In the genomic region with DNA sequence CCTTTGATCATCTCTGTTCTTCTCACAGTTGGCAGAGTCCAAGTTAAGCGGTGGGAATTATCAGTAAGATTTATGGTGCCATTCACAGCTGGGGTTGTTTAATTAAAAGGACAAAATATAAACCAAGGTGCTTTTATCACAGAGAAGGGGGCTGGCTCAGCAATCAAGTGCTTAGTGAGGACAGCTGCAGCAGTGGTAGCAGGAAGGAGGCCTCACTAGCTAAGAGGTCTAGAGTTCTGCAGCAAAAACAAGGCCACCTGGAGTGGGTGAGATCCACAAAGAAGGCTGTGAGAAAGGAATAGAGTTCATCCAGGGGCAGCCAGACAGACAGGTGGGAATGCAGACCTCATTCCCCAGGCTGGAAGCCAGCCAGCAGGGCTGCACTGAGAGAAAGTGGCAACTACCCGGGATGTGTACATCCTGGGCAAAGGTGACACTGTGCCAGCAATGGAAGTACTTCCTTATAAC, we compare ENCODE assay signal across 1 cellular context.
A peak's percentile ranks its signal among the peaks of the same experiment; 100 is the strongest.
TF ChIP-seq lines count a peak whose summit lies in the region.

No MANE protein-coding gene starts in this region.

TF ChIP-seq in HepG2, 621 proteins besides CTCF, POLR2A, EP300 and RAD21 (continued from another document and continues in another):
- TF ChIP-seq MXD3 (CRISPR knock-in tag; IDR thresholded peaks at IDR 0.05) (no peak), ZNF263 (CRISPR knock-in tag; IDR thresholded peaks at IDR 0.05) (no peak), DBP (CRISPR knock-in tag; IDR thresholded peaks at IDR 0.05; ENCODE audit: not compliant biosample characterization) (no peak), BORCS8-MEF2B (CRISPR knock-in tag; IDR thresholded peaks at IDR 0.05) (no peak), ZNF589 (CRISPR knock-in tag; conservative IDR thresholded peaks at IDR 0.05) (no peak), PAXIP1 (CRISPR knock-in tag; conservative IDR thresholded peaks at IDR 0.05) (no peak), SRSF1 (optimal IDR thresholded peaks at IDR 0.05; ENCODE audit: low read depth, low read length) (no peak), NFIC (IDR thresholded peaks at IDR 0.05; ENCODE audit: low read length) (0 out of 2 replicates have a peak, but pooled peaks have one; percentile 32), ZBTB33 (CRISPR knock-in tag; IDR thresholded peaks at IDR 0.05) (no peak), ELF4 (CRISPR knock-in tag; IDR thresholded peaks at IDR 0.05; ENCODE audit: borderline replicate concordance) (no peak), HNRNPLL (IDR thresholded peaks at IDR 0.05; ENCODE audit: low read depth, low read length, poor library complexity, severe bottlenecking) (no peak), ZNF20 (CRISPR knock-in tag; IDR thresholded peaks at IDR 0.05) (no peak), HMG20B (CRISPR knock-in tag; conservative IDR thresholded peaks at IDR 0.05) (no peak), NFYC (CRISPR knock-in tag; IDR thresholded peaks at IDR 0.05) (no peak), ZNF142 (CRISPR knock-in tag; IDR thresholded peaks at IDR 0.05) (no peak), ZSCAN21 (CRISPR knock-in tag; IDR thresholded peaks at IDR 0.05; ENCODE audit: borderline replicate concordance) (no peak), IKZF5 (CRISPR knock-in tag; IDR thresholded peaks at IDR 0.05) (peak; percentile 41; the same call in 1 of the 2 replicates), SALL1 (CRISPR knock-in tag; IDR thresholded peaks at IDR 0.05) (peak; percentile 35; the same call in 1 of the 2 replicates), POLR2AphosphoS5 (IDR thresholded peaks at IDR 0.05; ENCODE audit: low read depth, low read length) (no peak), KDM1A (CRISPR knock-in tag; IDR thresholded peaks at IDR 0.05) (no peak), ZBTB42 (CRISPR knock-in tag; IDR thresholded peaks at IDR 0.05) (no peak), HHEX (CRISPR knock-in tag; IDR thresholded peaks at IDR 0.05) (no peak), TBL1XR1 (IDR thresholded peaks at IDR 0.05; ENCODE audit: borderline replicate concordance, low read length, partially characterized antibody) (no peak), SRF (IDR thresholded peaks at IDR 0.05; ENCODE audit: low read depth, low read length) (no peak), NR2C2 (CRISPR knock-in tag; IDR thresholded peaks at IDR 0.05; ENCODE audit: borderline replicate concordance) (no peak), ZBTB7B (CRISPR knock-in tag; IDR thresholded peaks at IDR 0.05) (no peak), ARNT2 (CRISPR knock-in tag; IDR thresholded peaks at IDR 0.05; ENCODE audit: low read depth) (no peak), ZNF777 (CRISPR knock-in tag; IDR thresholded peaks at IDR 0.05) (no peak), NFIB (CRISPR knock-in tag; IDR thresholded peaks at IDR 0.05; ENCODE audit: borderline replicate concordance) (no peak)
- TF ChIP-seq, protein P1, sequence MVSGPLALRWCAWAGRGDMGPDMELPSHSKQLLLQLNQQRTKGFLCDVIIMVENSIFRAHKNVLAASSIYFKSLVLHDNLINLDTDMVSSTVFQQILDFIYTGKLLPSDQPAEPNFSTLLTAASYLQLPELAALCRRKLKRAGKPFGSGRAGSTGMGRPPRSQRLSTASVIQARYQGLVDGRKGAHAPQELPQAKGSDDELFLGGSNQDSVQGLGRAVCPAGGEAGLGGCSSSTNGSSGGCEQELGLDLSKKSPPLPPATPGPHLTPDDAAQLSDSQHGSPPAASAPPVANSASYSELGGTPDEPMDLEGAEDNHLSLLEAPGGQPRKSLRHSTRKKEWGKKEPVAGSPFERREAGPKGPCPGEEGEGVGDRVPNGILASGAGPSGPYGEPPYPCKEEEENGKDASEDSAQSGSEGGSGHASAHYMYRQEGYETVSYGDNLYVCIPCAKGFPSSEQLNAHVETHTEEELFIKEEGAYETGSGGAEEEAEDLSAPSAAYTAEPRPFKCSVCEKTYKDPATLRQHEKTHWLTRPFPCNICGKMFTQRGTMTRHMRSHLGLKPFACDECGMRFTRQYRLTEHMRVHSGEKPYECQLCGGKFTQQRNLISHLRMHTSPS (CRISPR knock-in tag; IDR thresholded peaks at IDR 0.05; ENCODE audit: low read depth) = peak; percentile 41; the same call in 1 of the 2 replicates
- TF ChIP-seq, protein P2, sequence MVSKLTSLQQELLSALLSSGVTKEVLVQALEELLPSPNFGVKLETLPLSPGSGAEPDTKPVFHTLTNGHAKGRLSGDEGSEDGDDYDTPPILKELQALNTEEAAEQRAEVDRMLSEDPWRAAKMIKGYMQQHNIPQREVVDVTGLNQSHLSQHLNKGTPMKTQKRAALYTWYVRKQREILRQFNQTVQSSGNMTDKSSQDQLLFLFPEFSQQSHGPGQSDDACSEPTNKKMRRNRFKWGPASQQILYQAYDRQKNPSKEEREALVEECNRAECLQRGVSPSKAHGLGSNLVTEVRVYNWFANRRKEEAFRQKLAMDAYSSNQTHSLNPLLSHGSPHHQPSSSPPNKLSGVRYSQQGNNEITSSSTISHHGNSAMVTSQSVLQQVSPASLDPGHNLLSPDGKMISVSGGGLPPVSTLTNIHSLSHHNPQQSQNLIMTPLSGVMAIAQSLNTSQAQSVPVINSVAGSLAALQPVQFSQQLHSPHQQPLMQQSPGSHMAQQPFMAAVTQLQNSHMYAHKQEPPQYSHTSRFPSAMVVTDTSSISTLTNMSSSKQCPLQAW (CRISPR knock-in tag; IDR thresholded peaks at IDR 0.05) = no peak
- TF ChIP-seq, protein P3, sequence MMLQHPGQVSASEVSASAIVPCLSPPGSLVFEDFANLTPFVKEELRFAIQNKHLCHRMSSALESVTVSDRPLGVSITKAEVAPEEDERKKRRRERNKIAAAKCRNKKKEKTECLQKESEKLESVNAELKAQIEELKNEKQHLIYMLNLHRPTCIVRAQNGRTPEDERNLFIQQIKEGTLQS (CRISPR knock-in tag; IDR thresholded peaks at IDR 0.05) = no peak
- TF ChIP-seq, protein P4, sequence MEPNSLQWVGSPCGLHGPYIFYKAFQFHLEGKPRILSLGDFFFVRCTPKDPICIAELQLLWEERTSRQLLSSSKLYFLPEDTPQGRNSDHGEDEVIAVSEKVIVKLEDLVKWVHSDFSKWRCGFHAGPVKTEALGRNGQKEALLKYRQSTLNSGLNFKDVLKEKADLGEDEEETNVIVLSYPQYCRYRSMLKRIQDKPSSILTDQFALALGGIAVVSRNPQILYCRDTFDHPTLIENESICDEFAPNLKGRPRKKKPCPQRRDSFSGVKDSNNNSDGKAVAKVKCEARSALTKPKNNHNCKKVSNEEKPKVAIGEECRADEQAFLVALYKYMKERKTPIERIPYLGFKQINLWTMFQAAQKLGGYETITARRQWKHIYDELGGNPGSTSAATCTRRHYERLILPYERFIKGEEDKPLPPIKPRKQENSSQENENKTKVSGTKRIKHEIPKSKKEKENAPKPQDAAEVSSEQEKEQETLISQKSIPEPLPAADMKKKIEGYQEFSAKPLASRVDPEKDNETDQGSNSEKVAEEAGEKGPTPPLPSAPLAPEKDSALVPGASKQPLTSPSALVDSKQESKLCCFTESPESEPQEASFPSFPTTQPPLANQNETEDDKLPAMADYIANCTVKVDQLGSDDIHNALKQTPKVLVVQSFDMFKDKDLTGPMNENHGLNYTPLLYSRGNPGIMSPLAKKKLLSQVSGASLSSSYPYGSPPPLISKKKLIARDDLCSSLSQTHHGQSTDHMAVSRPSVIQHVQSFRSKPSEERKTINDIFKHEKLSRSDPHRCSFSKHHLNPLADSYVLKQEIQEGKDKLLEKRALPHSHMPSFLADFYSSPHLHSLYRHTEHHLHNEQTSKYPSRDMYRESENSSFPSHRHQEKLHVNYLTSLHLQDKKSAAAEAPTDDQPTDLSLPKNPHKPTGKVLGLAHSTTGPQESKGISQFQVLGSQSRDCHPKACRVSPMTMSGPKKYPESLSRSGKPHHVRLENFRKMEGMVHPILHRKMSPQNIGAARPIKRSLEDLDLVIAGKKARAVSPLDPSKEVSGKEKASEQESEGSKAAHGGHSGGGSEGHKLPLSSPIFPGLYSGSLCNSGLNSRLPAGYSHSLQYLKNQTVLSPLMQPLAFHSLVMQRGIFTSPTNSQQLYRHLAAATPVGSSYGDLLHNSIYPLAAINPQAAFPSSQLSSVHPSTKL (CRISPR knock-in tag; IDR thresholded peaks at IDR 0.05) = peak; percentile 45; the same call in 1 of the 2 replicates
